10 cellular contexts compared by ENCODE assay signal in genomic region chr20:36629719-36630340, GRCh38. TPM values are rescaled to one million over a fixed set of nuclear protein-coding genes. Genes with fewer than 3 reads are reported as not detected.
DNase-seq lines count a peak whose midpoint lies in the region; ATAC-seq and TF ChIP-seq lines count a peak whose summit lies in the region.
"Had no signal": no experiment of that assay in that cellular context is flagged by ENCODE, and none has a peak within 500 bp of the region (broad histone marks: within the 10 kb centered on the region; RNA-seq: fewer than 3 reads in every experiment).

No MANE protein-coding gene starts in this region.

- no peaks in the 10 kb centered on the region for H3K9me3 Mint-ChIP-seq in activated naive CD4-positive, alpha-beta T cell treated with anti-CD3 and anti-CD28 coated beads, Interleukin-2, amount 50 U/mL, for 72 hours

- TF ChIP-seq CTCF in Peyer's patch (IDR thresholded peaks at IDR 0.05): no peak

- no peak for TF ChIP-seq POLR2A in Peyer's patch (IDR thresholded peaks at IDR 0.05)

- peak; percentile 83 to 91 for ATAC-seq in activated naive CD4-positive, alpha-beta T cell treated with anti-CD3 and anti-CD28 coated beads, Interleukin-2, amount 50 U/mL, for 72 hours
- ATAC-seq in HG02852 (IDR thresholded peaks at IDR 0.05; ENCODE audit: unreplicated experiment): no peak

- peak overlapping the region in 3 of 4 donors; percentile 46 to 65 (median 64) for H3K27ac ChIP-seq in Peyer's patch

- peaks cover 9 to 38% of the 10 kb centered on the region in 2 donors for H3K36me3 Mint-ChIP-seq in activated naive CD4-positive, alpha-beta T cell treated with anti-CD3 and anti-CD28 coated beads, Interleukin-2, amount 50 U/mL, for 72 hours

- no peaks in the 10 kb centered on the region for H3K9me3 ChIP-seq in Peyer's patch

- peak; percentile 43 for DNase-seq in GM19240 (ENCODE audit: insufficient read length, low spot score)
- DNase-seq in Peyer's patch: peak in 2 of 3 donors; percentile 66 to 79
- DNase-seq in activated naive CD4-positive, alpha-beta T cell treated with anti-CD3 and anti-CD28 coated beads, Interleukin-2, amount 50 U/mL, for 72 hours (ENCODE audit: low spot score in 2 of 2): peak in 1 of 2 donors; percentile 38
- DNase-seq in stimulated activated CD8-positive, alpha-beta memory T cell treated with anti-CD3 and anti-CD28 coated beads, Interleukin-12 subunit alpha, Interleukin-12 subunit beta, amount 100 ng/mL, for 4 hours (ENCODE audit: low read depth): peak; percentile 30
- DNase-seq in AG08396 (ENCODE audit: low spot score): no peak
- DNase-seq in ACHN: no peak
- DNase-seq in H4 (ENCODE audit: low spot score): no peak
- DNase-seq: head of caudate nucleus had no signal

- H3K4me3 ChIP-seq in Peyer's patch: no peak overlapping the region

- in situ Hi-C loops in ACHN (cut with HindIII; ENCODE audit: low pct_ligation_motif_present, low pct_unique_long_range_greater_than_20kb, low sequenced_read_pairs): no loop called here

- no peaks in the 10 kb centered on the region for H3K36me3 ChIP-seq in Peyer's patch

- peak overlapping the region; percentile 88 to 100 for H3K27ac Mint-ChIP-seq in activated naive CD4-positive, alpha-beta T cell treated with anti-CD3 and anti-CD28 coated beads, Interleukin-2, amount 50 U/mL, for 72 hours

- H3K4me1 ChIP-seq in Peyer's patch: peaks cover 0 to 7% (median 2%) of the 10 kb centered on the region in 4 donors

- H3K27me3 ChIP-seq in Peyer's patch: no peaks in the 10 kb centered on the region

RNA-seq across cellular contexts. Expression of gene SLA2, which starts 16.2 kb away (rescaled TPM):
- 1 to 10 TPM; 2.8 to 5.0 (median 3.6) TPM for total RNA-seq in Peyer's patch
- total RNA-seq in activated naive CD4-positive, alpha-beta T cell treated with anti-CD3 and anti-CD28 coated beads, Interleukin-2, amount 50 U/mL, for 72 hours: 10 to 100 TPM; 33.7 to 66.8 TPM
- total RNA-seq in H4 (2014; rRNA removed; shearing (Covaris generic)): not detected in 2 replicates
- total RNA-seq: LHCN-M2 had no signal

RNA-seq across cellular contexts. Expression of gene RAB5IF, which starts 24.3 kb away (rescaled TPM):
- total RNA-seq in Peyer's patch: 100 to 1,000 TPM in 2 of 4 donors, 10 to 100 TPM in 2; 55.6 to 193 (median 105) TPM
- total RNA-seq in activated naive CD4-positive, alpha-beta T cell treated with anti-CD3 and anti-CD28 coated beads, Interleukin-2, amount 50 U/mL, for 72 hours: 100 to 1,000 TPM in 1 of 2 donors, 10 to 100 TPM in 1; 75.5 to 107 TPM
- 215 and 237 TPM in 2 replicates for total RNA-seq in H4 (2014; rRNA removed; shearing (Covaris generic))

RNA-seq across cellular contexts. Expression of gene TGIF2, which starts 56.4 kb away (rescaled TPM):
- total RNA-seq in Peyer's patch: 1 to 10 TPM; 2.6 to 8.4 (median 4.5) TPM
- total RNA-seq in activated naive CD4-positive, alpha-beta T cell treated with anti-CD3 and anti-CD28 coated beads, Interleukin-2, amount 50 U/mL, for 72 hours: 10 to 100 TPM; 33.7 to 52.6 TPM
- 6.6 and 9.0 TPM in 2 replicates for total RNA-seq in H4 (2014; rRNA removed; shearing (Covaris generic))

Comparison
In these comparisons a context has a peak if more than half of its experiments do, and no peak if none do; other contexts are left out.
1. DNase-seq: peak in GM19240 (single experiment), Peyer's patch (2 of 3) and stimulated activated CD8-positive, alpha-beta memory T cell treated with anti-CD3 and anti-CD28 coated beads, Interleukin-12 subunit alpha, Interleukin-12 subunit beta, amount 100 ng/mL, for 4 hours (single experiment); none in AG08396 (single experiment), ACHN (single experiment) and H4 (single experiment).
2. RNA of gene SLA2, which starts 16.2 kb away (total RNA-seq): 33.7 to 66.8 TPM in activated naive CD4-positive, alpha-beta T cell treated with anti-CD3 and anti-CD28 coated beads, Interleukin-2, amount 50 U/mL, for 72 hours; 2.8 to 5.0 TPM in Peyer's patch and not detected in H4; every median in the first group is over 4 times any median in the second.